In genomic region chr19:54172413-54172763, GRCh38 we compare ENCODE assay signal across 13 cellular contexts. TPM values are rescaled to one million over a fixed set of nuclear protein-coding genes. Genes with fewer than 3 reads are reported as not detected.
DNase-seq lines count a peak whose midpoint lies in the region; ATAC-seq and TF ChIP-seq lines count a peak whose summit lies in the region.
"Had no signal": no experiment of that assay in that cellular context is flagged by ENCODE, and none has a peak within 500 bp of the region (broad histone marks: within the 10 kb centered on the region; RNA-seq: fewer than 3 reads in every experiment).

No MANE protein-coding gene starts in this region.

- ATAC-seq in GM19035 (IDR thresholded peaks at IDR 0.05; ENCODE audit: unreplicated experiment): no peak
- ATAC-seq: naive thymus-derived CD4-positive, alpha-beta T cell had no signal

- no peak for TF ChIP-seq CTCF in nephron (IDR thresholded peaks at IDR 0.05; ENCODE audit: unreplicated experiment in 3 of 3)
- TF ChIP-seq CTCF in sigmoid colon (IDR thresholded peaks at IDR 0.05): no peak

- H3K27ac Mint-ChIP-seq in nephron: peak overlapping the region in 2 of 3 experiments; percentile 20 to 80
- H3K27ac Mint-ChIP-seq: naive thymus-derived CD4-positive, alpha-beta T cell; stimulated activated naive CD8-positive, alpha-beta T cell treated with anti-CD3 and anti-CD28 coated beads, Interleukin-15, Interleukin-2, amounts not matched to agents 100 ng/mL and 50 ng/mL, for 24 hours had no signal

- H3K4me1 ChIP-seq in BLaER1: peaks cover 41% of the 10 kb centered on the region
- peaks cover 0 to 9% of the 10 kb centered on the region in 2 donors for H3K4me1 ChIP-seq in esophagus (ENCODE audit: control insufficient read depth in 2 of 2, insufficient read depth in 2 of 2, low read length in 1 of 2)
- H3K4me1 ChIP-seq in sigmoid colon: peaks cover 0 to 6% (median 2%) of the 10 kb centered on the region in 4 donors

- H3K4me3 ChIP-seq in BLaER1 (no peak overlapping the region), esophagus (ENCODE audit: low read depth in 1 of 2, low read length in 2 of 2) (peak overlapping the region; percentile 36 to 49), sigmoid colon (no peak overlapping the region)

- H3K36me3 ChIP-seq in BLaER1 (peaks cover 23% of the 10 kb centered on the region), esophagus (ENCODE audit: control insufficient read depth in 2 of 2, insufficient read depth in 2 of 2, low read length in 1 of 2) (no peaks in the 10 kb centered on the region), sigmoid colon (no peaks in the 10 kb centered on the region)

- no peaks in the 10 kb centered on the region for H4K20me1 ChIP-seq in BLaER1

- no peak overlapping the region for H3K9ac ChIP-seq in BLaER1

- 26 to 29% methylated on average over 5 to 6 of the region's 7 CpGs for WGBS in esophagus, 2 donors
- 10 to 40% methylated on average over 6 to 7 of the region's 7 CpGs for WGBS in sigmoid colon, 2 donors

- peak overlapping the region; percentile 73 to 78 (median 76) for H3K4me3 Mint-ChIP-seq in nephron
- H3K4me3 Mint-ChIP-seq: naive thymus-derived CD4-positive, alpha-beta T cell; stimulated activated naive CD8-positive, alpha-beta T cell treated with anti-CD3 and anti-CD28 coated beads, Interleukin-15, Interleukin-2, amounts not matched to agents 100 ng/mL and 50 ng/mL, for 24 hours had no signal

- TF ChIP-seq POLR2A in sigmoid colon (IDR thresholded peaks at IDR 0.05): no peak

- no peak for TF ChIP-seq EP300 in sigmoid colon (IDR thresholded peaks at IDR 0.05)

- peaks cover 5% of the 10 kb centered on the region for H3K4me1 Mint-ChIP-seq in nephron

- intact Hi-C loops in sigmoid colon (cut with DNase I): no loop called here

- H3K27me3 ChIP-seq in BLaER1 (no peaks in the 10 kb centered on the region), esophagus (ENCODE audit: control insufficient read depth in 1 of 2, insufficient read depth in 2 of 2, low read length in 2 of 2) (no peaks in the 10 kb centered on the region), sigmoid colon (peaks cover 7 to 29% (median 15%) of the 10 kb centered on the region in 3 donors)

- H3K27ac ChIP-seq in BLaER1: peak overlapping the region; percentile 46
- peak overlapping the region in 1 of 2 donors; percentile 47 for H3K27ac ChIP-seq in esophagus (ENCODE audit: low read depth in 2 of 2, low read length in 1 of 2)
- peak overlapping the region in 1 of 4 donors; percentile 36 for H3K27ac ChIP-seq in sigmoid colon
- H3K27ac ChIP-seq: WERI-Rb-1 had no signal

- H3K9me3 Mint-ChIP-seq in nephron: no peaks in the 10 kb centered on the region
- H3K9me3 Mint-ChIP-seq: naive thymus-derived CD4-positive, alpha-beta T cell; stimulated activated naive CD8-positive, alpha-beta T cell treated with anti-CD3 and anti-CD28 coated beads, Interleukin-15, Interleukin-2, amounts not matched to agents 100 ng/mL and 50 ng/mL, for 24 hours had no signal

- peak; percentile 44 for DNase-seq in NCI-H226
- DNase-seq in sigmoid colon: no peak
- DNase-seq in pons (ENCODE audit: low spot score): no peak
- DNase-seq in RKO (ENCODE audit: low spot score): no peak
- DNase-seq: activated T-cell treated with anti-CD3 and anti-CD28 coated beads, Interleukin-2, amount 50 U/mL, for 48 hours; GF-D8; naive thymus-derived CD4-positive, alpha-beta T cell had no signal

- H3K9me3 ChIP-seq in BLaER1 (no peaks in the 10 kb centered on the region), esophagus (ENCODE audit: control insufficient read depth in 2 of 2, insufficient read depth in 1 of 2, low read depth in 1 of 2, low read length in 1 of 2) (no peaks in the 10 kb centered on the region), sigmoid colon (no peaks in the 10 kb centered on the region)

- peak overlapping the region; percentile 72 for H3K4me2 ChIP-seq in BLaER1

- H3K36me3 Mint-ChIP-seq in nephron (ENCODE audit: low read depth): peaks cover 3% of the 10 kb centered on the region

- H3K27me3 Mint-ChIP-seq in nephron (ENCODE audit: low read depth): no peaks in the 10 kb centered on the region
- H3K27me3 Mint-ChIP-seq: naive thymus-derived CD4-positive, alpha-beta T cell; stimulated activated naive CD8-positive, alpha-beta T cell treated with anti-CD3 and anti-CD28 coated beads, Interleukin-15, Interleukin-2, amounts not matched to agents 100 ng/mL and 50 ng/mL, for 24 hours had no signal

RNA-seq across cellular contexts. Expression of gene TMC4, which starts 0.6 kb away (rescaled TPM):
- polyA plus RNA-seq in esophagus (10 to 100 TPM in 1 of 2 donors, 1 to 10 TPM in 1; 2.9 to 11.0 TPM), sigmoid colon (10 to 100 TPM; 13.9 to 55.4 (median 25.2) TPM)
- 1 to 10 TPM in 1 of 4 donors, under 1 TPM in 1, not detected in 2; 0.66 to 1.4 TPM for total RNA-seq in sigmoid colon

RNA-seq across cellular contexts. Expression of gene LENG1, which starts 12.9 kb away (rescaled TPM):
- polyA plus RNA-seq in esophagus: 1 to 10 TPM; 4.9 to 7.0 TPM
- 1 to 10 TPM; 7.8 to 10.0 (median 8.7) TPM for total RNA-seq in sigmoid colon
- polyA plus RNA-seq in sigmoid colon: 10 to 100 TPM in 1 of 3 donors, 1 to 10 TPM in 2; 8.4 to 11.5 (median 8.6) TPM

RNA-seq across cellular contexts. Expression of gene MBOAT7, which starts 17.0 kb away (rescaled TPM):
- 10 to 100 TPM; 21.4 to 22.0 TPM for polyA plus RNA-seq in esophagus
- 10 to 100 TPM; 20.1 to 49.7 (median 31.0) TPM for total RNA-seq in sigmoid colon
- 10 to 100 TPM; 15.0 to 79.7 (median 16.0) TPM for polyA plus RNA-seq in sigmoid colon

RNA-seq across cellular contexts. Expression of gene TSEN34, which starts 18.7 kb away (rescaled TPM):
- polyA plus RNA-seq in esophagus: 10 to 100 TPM; 17.9 to 55.0 TPM
- total RNA-seq in sigmoid colon: 10 to 100 TPM; 41.5 to 80.9 (median 53.2) TPM
- polyA plus RNA-seq in sigmoid colon: 10 to 100 TPM; 47.3 to 61.9 (median 52.5) TPM

RNA-seq across cellular contexts. Expression of gene RPS9, which starts 28.3 kb away (rescaled TPM):
- polyA plus RNA-seq in esophagus (1,000 to 10,000 TPM; 2,177 to 3,000 TPM), sigmoid colon (1,000 to 10,000 TPM; 3,254 to 5,599 (median 3,699) TPM)
- total RNA-seq in sigmoid colon: 1,000 to 10,000 TPM; 2,139 to 2,970 (median 2,693) TPM

Comparison
In these comparisons a context has a peak if more than half of its experiments do, and no peak if none do; other contexts are left out.
1. H3K4me3 ChIP-seq: peak in esophagus (2 of 2); none in BLaER1 (single experiment) and sigmoid colon (0 of 4).